12 cellular contexts compared by ENCODE assay signal in the genomic region with DNA sequence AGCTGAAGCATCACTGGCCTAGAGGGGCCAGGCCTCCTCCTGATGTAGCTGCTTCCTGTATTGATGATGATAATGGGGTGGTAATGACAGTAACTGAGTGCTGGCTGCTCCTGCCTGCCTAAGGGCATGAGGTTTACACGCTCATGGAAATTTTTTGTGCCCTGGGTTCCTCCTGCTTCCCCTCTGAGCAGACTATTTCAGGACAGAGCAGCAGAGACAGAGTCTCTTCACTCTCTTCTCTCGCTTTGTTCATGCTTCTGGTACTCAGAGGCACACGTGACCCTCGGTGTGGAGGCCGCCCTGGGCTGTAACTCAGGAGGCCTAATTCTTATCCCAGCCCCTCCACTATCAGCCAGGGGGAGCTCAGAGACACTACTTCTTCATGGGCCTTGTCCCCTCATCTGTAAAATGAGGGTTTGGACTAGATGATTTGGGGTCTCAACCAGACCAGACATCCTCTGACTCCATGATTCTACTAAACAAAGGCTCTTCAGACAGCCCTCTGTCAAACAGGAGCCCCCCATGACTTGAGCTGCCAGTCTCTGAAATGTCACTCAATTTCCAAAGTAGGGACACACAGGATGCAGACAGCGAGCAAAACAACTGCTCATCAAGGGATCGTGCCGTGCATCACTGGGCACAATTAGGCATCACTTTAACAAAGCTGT. TPM values are rescaled to one million over a fixed set of nuclear protein-coding genes. Genes with fewer than 3 reads are reported as not detected.
A peak's percentile ranks its signal among the peaks of the same experiment; 100 is the strongest.
DNase-seq lines count a peak whose midpoint lies in the region; ATAC-seq, FAIRE-seq and TF ChIP-seq lines count a peak whose summit lies in the region.
"Had no signal": no experiment of that assay in that cellular context is flagged by ENCODE, and none has a peak within 500 bp of the region (broad histone marks: within the 10 kb centered on the region; RNA-seq: fewer than 3 reads in every experiment).

No MANE protein-coding gene starts in this region.

- no peak overlapping the region for H3K23ac ChIP-seq in H1 (ENCODE audit: insufficient read length)

- peaks cover 0 to 5% of the 10 kb centered on the region in 2 experiments for H4K20me1 ChIP-seq in H1 (replicated peaks in 1 of 2; ENCODE audit: control insufficient read depth in 1 of 2, insufficient read depth in 2 of 2, low read length in 2 of 2)

- H3K4ac ChIP-seq in H1 (replicated peaks; ENCODE audit: insufficient read length, low read depth, low read length): no peak overlapping the region

- no peak overlapping the region for H3K4me2 ChIP-seq in H1 (ENCODE audit: insufficient read depth in 1 of 2, low read depth in 2 of 2, low read length in 2 of 2)

- H3K4me1 ChIP-seq in H1 (replicated peaks in 1 of 4; ENCODE audit: control insufficient read depth in 3 of 4, insufficient read depth in 4 of 4, low read length in 3 of 4): no peaks in the 10 kb centered on the region

- H3K4me3 ChIP-seq in H1 (ENCODE audit: extremely low read depth in 1 of 4, insufficient read depth in 2 of 4, low read depth in 3 of 4, low read length in 4 of 4) (no peak overlapping the region), WERI-Rb-1 (ENCODE audit: low read depth, low read length) (no peak overlapping the region)
- H3K4me3 ChIP-seq: SK-N-MC had no signal

- H3K4me3 Mint-ChIP-seq in stimulated activated naive CD8-positive, alpha-beta T cell treated with anti-CD3 and anti-CD28 coated beads, Interleukin-15, Interleukin-2, amounts not matched to agents 100 ng/mL and 50 ng/mL, for 24 hours: no peak overlapping the region

- H3K23me2 ChIP-seq in H1 (ENCODE audit: low read depth, low read length): no peaks in the 10 kb centered on the region

- H3K27me3 Mint-ChIP-seq in stimulated activated naive CD8-positive, alpha-beta T cell treated with anti-CD3 and anti-CD28 coated beads, Interleukin-15, Interleukin-2, amounts not matched to agents 100 ng/mL and 50 ng/mL, for 24 hours: no peaks in the 10 kb centered on the region

- H3K4me1 Mint-ChIP-seq in stimulated activated naive CD8-positive, alpha-beta T cell treated with anti-CD3 and anti-CD28 coated beads, Interleukin-15, Interleukin-2, amounts not matched to agents 100 ng/mL and 50 ng/mL, for 24 hours (ENCODE audit: low read depth): peaks cover 30% of the 10 kb centered on the region

- no peaks in the 10 kb centered on the region; the same call in 1 of the 2 replicates for H3K79me1 ChIP-seq in H1 (ENCODE audit: low read depth, low read length)

- CTCF ChIA-PET in H1 (lab: Charles Lee; ENCODE audit: partially characterized antibody): interaction anchor here (0.9 to 18.1 kb wide), 15 partner anchors 9 to 208 kb away, joined by 3 to 329 read pairs (median 5); a partner anchor contains a TSS

- no peaks in the 10 kb centered on the region for H3K36me3 Mint-ChIP-seq in stimulated activated naive CD8-positive, alpha-beta T cell treated with anti-CD3 and anti-CD28 coated beads, Interleukin-15, Interleukin-2, amounts not matched to agents 100 ng/mL and 50 ng/mL, for 24 hours (ENCODE audit: low read depth)

- no peak for TF ChIP-seq RAD21 in H1 (IDR thresholded peaks at IDR 0.05 in 1 of 2, conservative IDR thresholded peaks at IDR 0.05 in 1 of 2; ENCODE audit: low read depth in 2 of 2, low read length in 2 of 2)

- no peak overlapping the region for H4K5ac ChIP-seq in H1 (ENCODE audit: insufficient read length, low read depth, low read length)

- POLR2A ChIA-PET in H1 (lab: Charles Lee; ENCODE audit: partially characterized antibody): no interaction called here

- TF ChIP-seq POLR2A in H1 (IDR thresholded peaks at IDR 0.05; ENCODE audit: control extremely low read depth in 1 of 2, low read depth in 2 of 2, low read length in 2 of 2): no peak

- WGBS in H1 (ENCODE audit: extremely low coverage in 1 of 2, insufficient coverage in 1 of 2, insufficient read length in 1 of 2, insufficient replicate concordance in 2 of 2, low coverage in 1 of 2, low lambda C conversion rate in 2 of 2, missing lambda C conversion rate in 1 of 2), 2 experiments: 82% methylated on average over 8 of the region's 8 CpGs; no CpG with 5 or more reads in 1 of the 2 experiments

- H2BK12ac ChIP-seq in H1 (ENCODE audit: low read depth, low read length): no peak overlapping the region

- H3K18ac ChIP-seq in H1 (ENCODE audit: extremely low read depth, low read length): no peak overlapping the region

- H4K91ac ChIP-seq in H1 (replicated peaks; ENCODE audit: insufficient read length, low read length): no peak overlapping the region

- H3K56ac ChIP-seq in H1 (replicated peaks; ENCODE audit: insufficient read length, low read depth, low read length): no peak overlapping the region

- peak overlapping the region; percentile 45 for H3K27ac Mint-ChIP-seq in stimulated activated naive CD8-positive, alpha-beta T cell treated with anti-CD3 and anti-CD28 coated beads, Interleukin-15, Interleukin-2, amounts not matched to agents 100 ng/mL and 50 ng/mL, for 24 hours

- no peak overlapping the region for H2BK120ac ChIP-seq in H1 (replicated peaks; ENCODE audit: low read depth, low read length)

- no peak overlapping the region for H2BK5ac ChIP-seq in H1 (ENCODE audit: low read depth, low read length)

- no peak overlapping the region for H2AFZ ChIP-seq in H1 (ENCODE audit: low read length)

- no peak overlapping the region for H3K9ac ChIP-seq in H1 (replicated peaks in 1 of 4; ENCODE audit: extremely low read depth in 1 of 4, low read depth in 3 of 4, low read length in 3 of 4)

- H2BK20ac ChIP-seq in H1 (ENCODE audit: low read length): no peak overlapping the region

- no peaks in the 10 kb centered on the region for H3K79me2 ChIP-seq in H1 (ENCODE audit: control insufficient read depth in 1 of 2, insufficient read depth in 2 of 2, low read length in 2 of 2)

- H3K14ac ChIP-seq in H1 (ENCODE audit: insufficient read length): no peak overlapping the region

- TF ChIP-seq CTCF in H1 (IDR thresholded peaks at IDR 0.05; ENCODE audit: control extremely low read depth in 1 of 3, insufficient read depth in 1 of 3, low read depth in 1 of 3, low read length in 3 of 3) (peak in 1 of 3 experiments; percentile 9; a peak in 2 of 4 replicates), WERI-Rb-1 (IDR thresholded peaks at IDR 0.05; ENCODE audit: low read depth, low read length) (no peak)

- FAIRE-seq in H1 (lab: Jason Lieb, UNC): no peak

- no peak for TF ChIP-seq EP300 in H1 (IDR thresholded peaks at IDR 0.05; ENCODE audit: borderline replicate concordance in 1 of 2, low read depth in 2 of 2, low read length in 2 of 2)

- H3K27me3 ChIP-seq in H1 (replicated peaks in 1 of 4; ENCODE audit: control insufficient read depth in 3 of 4, extremely low read depth in 1 of 4, insufficient read depth in 3 of 4, low read length in 3 of 4) (no peaks in the 10 kb centered on the region), WERI-Rb-1 (ENCODE audit: insufficient read depth, low read depth, severe bottlenecking) (no peaks in the 10 kb centered on the region)

- 0 out of 2 replicates have a peak overlapping the region, but pooled peaks have one; percentile 16 for H2BK15ac ChIP-seq in H1 (ENCODE audit: low read length)

- H3K36me3 ChIP-seq in H1 (ENCODE audit: control insufficient read depth in 2 of 4, insufficient read depth in 4 of 4, low read length in 3 of 4) (no peaks in the 10 kb centered on the region; a peak in 1 of 8 replicates), WERI-Rb-1 (no peaks in the 10 kb centered on the region)

- no peak for DNase-seq in stimulated activated naive CD8-positive, alpha-beta T cell treated with anti-CD3 and anti-CD28 coated beads, Interleukin-15, Interleukin-2, amounts not matched to agents 100 U/mL and 50 U/mL, for 24 hours
- DNase-seq in H1 (ENCODE audit: low read depth in 1 of 2, low spot score in 2 of 2) (no peak), DMS114 treated with DMSO at 0.1 percent for 48 hours (lab: John Stamatoyannopoulos, UW; ENCODE audit: unreplicated experiment) (no peak), AML-193 (lab: John Stamatoyannopoulos, UW) (no peak), WERI-Rb-1 (no peak)
- DNase-seq in stimulated activated naive CD4-positive, alpha-beta T cell (lab: John Stamatoyannopoulos, UW): no peak
- DNase-seq: NCI-H524 treated with DMSO at 0.1 percent for 48 hours had no signal

- ATAC-seq in stimulated activated naive CD8-positive, alpha-beta T cell treated with anti-CD3 and anti-CD28 coated beads, Interleukin-15, Interleukin-2, amounts not matched to agents 100 U/mL and 50 U/mL, for 24 hours: no peak
- ATAC-seq in HG03460 (IDR thresholded peaks at IDR 0.05; ENCODE audit: unreplicated experiment): peak; percentile 15

- H3K27ac ChIP-seq in H1 (ENCODE audit: low read depth, low read length) (no peak overlapping the region), WERI-Rb-1 (no peak overlapping the region)
- H3K27ac ChIP-seq: C4-2B, epithelial cell of prostate, SK-N-MC had no signal

- no peaks in the 10 kb centered on the region for H3K9me3 ChIP-seq in H1 (ENCODE audit: insufficient read depth in 2 of 2, low read depth in 1 of 2, low read length in 1 of 2)
- H3K9me3 ChIP-seq in WERI-Rb-1 (ENCODE audit: severe bottlenecking): no peaks in the 10 kb centered on the region

- H4K8ac ChIP-seq in H1 (ENCODE audit: extremely low read depth, insufficient read depth, low read length): no peak overlapping the region

- no peaks in the 10 kb centered on the region for H3K9me3 Mint-ChIP-seq in stimulated activated naive CD8-positive, alpha-beta T cell treated with anti-CD3 and anti-CD28 coated beads, Interleukin-15, Interleukin-2, amounts not matched to agents 100 ng/mL and 50 ng/mL, for 24 hours

- H2AK5ac ChIP-seq in H1 (ENCODE audit: low read depth, low read length): no peak overlapping the region

TF ChIP-seq in H1, 55 proteins besides CTCF, POLR2A, EP300 and RAD21 (continues in another document):
- no peak for TF ChIP-seq TAF7 (optimal IDR thresholded peaks at IDR 0.05; ENCODE audit: borderline replicate concordance, low read depth, low read length)

RNA-seq across cellular contexts. Expression of a gene that starts 27.7 kb away (rescaled TPM):
- 25.2 and 27.1 TPM in 2 replicates for total RNA-seq in H1 (2021; fragmentation: NEBNext Ultra II Directional; extraction: Animal tissue kit (Norgen Biotek cat#: 25700))
- 44.5 and 60.2 TPM in 2 replicates for polyA plus RNA-seq in H1 (2011; rRNA removed)
- polyA plus RNA-seq in H1 (2011; cell fraction: cytosol; rRNA removed): 53.4 TPM
- 53.4 TPM for polyA plus RNA-seq in H1 (2011; cell fraction: nucleus; rRNA removed)
- polyA plus RNA-seq in H1 (2012, experiment 1 of 2): 16.3 to 31.8 TPM (median 25.4 TPM) in 4 replicates
- 30.6 TPM for polyA plus RNA-seq in H1 (2012, experiment 2 of 2)
- polyA plus RNA-seq in H1 (2013, experiment 1 of 2): 20.2 TPM
- 21.7 TPM for polyA plus RNA-seq in H1 (2013, experiment 2 of 2)
- 40.6 and 44.5 TPM in 2 replicates for polyA minus RNA-seq in H1 (2011; rRNA and poly(A)+ RNA removed)
- 12.9 TPM for polyA minus RNA-seq in H1 (2011; cell fraction: cytosol; rRNA and poly(A)+ RNA removed)
- polyA minus RNA-seq in H1 (2011; cell fraction: nucleus; rRNA and poly(A)+ RNA removed): 17.2 TPM

RNA-seq across cellular contexts. Expression of a gene that starts 49.2 kb away (rescaled TPM):
- total RNA-seq in H1 (2021; fragmentation: NEBNext Ultra II Directional; extraction: Animal tissue kit (Norgen Biotek cat#: 25700)): 138 and 144 TPM in 2 replicates
- 39.8 and 55.3 TPM in 2 replicates for polyA plus RNA-seq in H1 (2011; rRNA removed)
- 52.3 TPM for polyA plus RNA-seq in H1 (2011; cell fraction: cytosol; rRNA removed)
- polyA plus RNA-seq in H1 (2011; cell fraction: nucleus; rRNA removed): 21.0 TPM
- 53.7 to 103 TPM (median 70.1 TPM) in 4 replicates for polyA plus RNA-seq in H1 (2012, experiment 1 of 2)
- polyA plus RNA-seq in H1 (2012, experiment 2 of 2): 48.9 TPM
- 91.9 TPM for polyA plus RNA-seq in H1 (2013, experiment 1 of 2)
- polyA plus RNA-seq in H1 (2013, experiment 2 of 2): 93.4 TPM
- 97.9 and 109 TPM in 2 replicates for polyA minus RNA-seq in H1 (2011; rRNA and poly(A)+ RNA removed)
- polyA minus RNA-seq in H1 (2011; cell fraction: cytosol; rRNA and poly(A)+ RNA removed): 67.6 TPM
- polyA minus RNA-seq in H1 (2011; cell fraction: nucleus; rRNA and poly(A)+ RNA removed): 38.6 TPM
